10 cellular contexts compared by ENCODE assay signal in the genomic region with DNA sequence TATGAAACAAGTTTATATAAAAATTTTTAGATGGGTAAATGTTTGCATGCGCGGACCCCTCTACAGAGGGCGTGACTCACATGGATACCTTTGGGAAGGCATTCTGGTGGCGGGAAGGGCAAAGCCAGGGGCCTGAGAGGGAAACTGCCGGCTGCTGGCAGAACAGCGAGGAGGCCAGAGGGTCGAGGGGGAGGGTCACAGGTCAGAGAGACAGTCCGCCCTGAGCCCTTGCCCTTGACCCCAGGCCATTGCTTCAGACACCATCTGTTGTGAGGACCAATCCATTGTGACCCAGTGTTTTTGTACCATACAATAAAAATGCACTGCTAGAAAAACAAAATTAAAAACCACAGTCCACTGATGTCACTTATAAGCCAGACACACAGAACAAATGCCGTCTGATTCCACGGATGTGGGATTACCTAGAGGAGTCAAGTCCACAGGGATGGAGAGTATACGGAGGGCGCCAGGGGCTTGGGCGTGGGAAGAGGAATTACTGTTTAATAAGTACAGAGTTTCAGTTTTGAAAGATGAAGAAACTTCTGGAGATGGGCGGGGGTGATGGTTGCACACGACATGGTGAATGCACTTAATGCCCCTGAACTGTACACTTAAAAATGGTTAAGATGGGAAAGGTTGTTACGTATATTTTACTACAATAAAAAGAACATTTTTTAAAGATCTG. TPM values are rescaled to one million over a fixed set of nuclear protein-coding genes. Genes with fewer than 3 reads are reported as not detected.
DNase-seq lines count a peak whose midpoint lies in the region; ATAC-seq and TF ChIP-seq lines count a peak whose summit lies in the region.
"Had no signal": no experiment of that assay in that cellular context is flagged by ENCODE, and none has a peak within 500 bp of the region (broad histone marks: within the 10 kb centered on the region; RNA-seq: fewer than 3 reads in every experiment).

No MANE protein-coding gene starts in this region.

- H3K27me3 Mint-ChIP-seq in stimulated activated naive CD8-positive, alpha-beta T cell treated with anti-CD3 and anti-CD28 coated beads, Interleukin-15, Interleukin-2, amounts not matched to agents 100 ng/mL and 50 ng/mL, for 24 hours: peaks cover 78% of the 10 kb centered on the region
- H3K27me3 Mint-ChIP-seq in activated CD8-positive, alpha-beta T cell treated with anti-CD3 and anti-CD28 coated beads for 36 hours: peaks cover 66% of the 10 kb centered on the region

- peak overlapping the region; percentile 62 for H3K4me3 ChIP-seq in lower lobe of right lung

- peaks cover 20% of the 10 kb centered on the region for H3K4me1 Mint-ChIP-seq in stimulated activated naive CD8-positive, alpha-beta T cell treated with anti-CD3 and anti-CD28 coated beads, Interleukin-15, Interleukin-2, amounts not matched to agents 100 ng/mL and 50 ng/mL, for 24 hours (ENCODE audit: low read depth)
- H3K4me1 Mint-ChIP-seq in activated CD8-positive, alpha-beta T cell treated with anti-CD3 and anti-CD28 coated beads for 36 hours (ENCODE audit: low read depth): peaks cover 10% of the 10 kb centered on the region

- intact Hi-C loops in activated CD8-positive, alpha-beta T cell treated with anti-CD3 and anti-CD28 coated beads for 36 hours (cut with micrococcal nuclease): no loop called here
- intact Hi-C loops in lower lobe of right lung (cut with DNase I): no loop called here
- intact Hi-C loops in sciatic nerve (cut with DNase I): no loop called here

- H3K27me3 ChIP-seq in lower lobe of right lung (ENCODE audit: low read depth): peaks cover 90% of the 10 kb centered on the region

- ATAC-seq in stimulated activated naive CD8-positive, alpha-beta T cell treated with anti-CD3 and anti-CD28 coated beads, Interleukin-15, Interleukin-2, amounts not matched to agents 100 U/mL and 50 U/mL, for 24 hours: no peak
- ATAC-seq in activated CD8-positive, alpha-beta T cell treated with anti-CD3 and anti-CD28 coated beads for 36 hours: no peak
- no peak for ATAC-seq in lower lobe of right lung
- no peak for ATAC-seq in sciatic nerve

- no peaks in the 10 kb centered on the region for H3K36me3 ChIP-seq in lower lobe of right lung

- no peaks in the 10 kb centered on the region for H3K36me3 Mint-ChIP-seq in stimulated activated naive CD8-positive, alpha-beta T cell treated with anti-CD3 and anti-CD28 coated beads, Interleukin-15, Interleukin-2, amounts not matched to agents 100 ng/mL and 50 ng/mL, for 24 hours (ENCODE audit: low read depth)
- H3K36me3 Mint-ChIP-seq in activated CD8-positive, alpha-beta T cell treated with anti-CD3 and anti-CD28 coated beads for 36 hours (ENCODE audit: low read depth): peaks cover 2% of the 10 kb centered on the region

- H3K27ac Mint-ChIP-seq in stimulated activated naive CD8-positive, alpha-beta T cell treated with anti-CD3 and anti-CD28 coated beads, Interleukin-15, Interleukin-2, amounts not matched to agents 100 ng/mL and 50 ng/mL, for 24 hours: peak overlapping the region; percentile 77
- no peak overlapping the region for H3K27ac Mint-ChIP-seq in activated CD8-positive, alpha-beta T cell treated with anti-CD3 and anti-CD28 coated beads for 36 hours

- peaks cover 31% of the 10 kb centered on the region for H3K4me1 ChIP-seq in lower lobe of right lung

- H3K27ac ChIP-seq in lower lobe of right lung: peak overlapping the region; percentile 49

- no peak for TF ChIP-seq CTCF in activated CD8-positive, alpha-beta T cell treated with anti-CD3 and anti-CD28 coated beads for 36 hours (IDR thresholded peaks at IDR 0.05)
- no peak for TF ChIP-seq CTCF in lower lobe of right lung (IDR thresholded peaks at IDR 0.05)

- CTCF ChIA-PET in activated CD8-positive, alpha-beta T cell treated with anti-CD3 and anti-CD28 coated beads for 36 hours (lab: Charles Lee): no interaction called here

- peak overlapping the region; percentile 50 for H3K4me3 Mint-ChIP-seq in stimulated activated naive CD8-positive, alpha-beta T cell treated with anti-CD3 and anti-CD28 coated beads, Interleukin-15, Interleukin-2, amounts not matched to agents 100 ng/mL and 50 ng/mL, for 24 hours
- H3K4me3 Mint-ChIP-seq in activated CD8-positive, alpha-beta T cell treated with anti-CD3 and anti-CD28 coated beads for 36 hours: peak overlapping the region; percentile 61

- H3K9me3 ChIP-seq in lower lobe of right lung: no peaks in the 10 kb centered on the region

- H3K9me3 Mint-ChIP-seq in stimulated activated naive CD8-positive, alpha-beta T cell treated with anti-CD3 and anti-CD28 coated beads, Interleukin-15, Interleukin-2, amounts not matched to agents 100 ng/mL and 50 ng/mL, for 24 hours: no peaks in the 10 kb centered on the region
- H3K9me3 Mint-ChIP-seq in activated CD8-positive, alpha-beta T cell treated with anti-CD3 and anti-CD28 coated beads for 36 hours: peaks cover 3% of the 10 kb centered on the region

- POLR2A ChIA-PET in activated CD8-positive, alpha-beta T cell treated with anti-CD3 and anti-CD28 coated beads for 36 hours (lab: Charles Lee): interaction anchor here (0.6 to 1.0 kb wide), 2 partner anchors 239 to 302 kb away, joined by 3 to 5 read pairs; no protein-coding TSS in a partner anchor

- DNase-seq in stimulated activated naive CD8-positive, alpha-beta T cell treated with anti-CD3 and anti-CD28 coated beads, Interleukin-15, Interleukin-2, amounts not matched to agents 100 U/mL and 50 U/mL, for 24 hours: no peak
- DNase-seq in activated CD8-positive, alpha-beta T cell treated with anti-CD3 and anti-CD28 coated beads for 36 hours: no peak
- no peak for DNase-seq in lower lobe of right lung
- DNase-seq in OCI-M1 (lab: John Stamatoyannopoulos, UW): no peak
- no peak for DNase-seq in superior temporal gyrus (ENCODE audit: extremely low spot score)
- no peak for DNase-seq in NCI-H1694 treated with DMSO at 0.1 percent for 48 hours (lab: John Stamatoyannopoulos, UW)
- DNase-seq in sciatic nerve (ENCODE audit: low spot score): no peak
- DNase-seq: effector CD4-positive, alpha-beta T cell; NCI-H2107 had no signal

RNA-seq across cellular contexts. Expression of a gene that starts 11.9 kb away (rescaled TPM):
- total RNA-seq in activated CD8-positive, alpha-beta T cell treated with anti-CD3 and anti-CD28 coated beads for 36 hours: not detected
- 125 TPM for total RNA-seq in lower lobe of right lung
- 105 TPM for total RNA-seq in sciatic nerve

Comparison
In these comparisons a context has a peak if more than half of its experiments do, and no peak if none do; other contexts are left out.
1. RNA of a gene that starts 11.9 kb away (total RNA-seq): 125 TPM in lower lobe of right lung (single experiment) and 105 TPM in sciatic nerve (single experiment); not detected in activated CD8-positive, alpha-beta T cell treated with anti-CD3 and anti-CD28 coated beads for 36 hours; every median in the first group is over 100 times any median in the second.